In the genomic region with DNA sequence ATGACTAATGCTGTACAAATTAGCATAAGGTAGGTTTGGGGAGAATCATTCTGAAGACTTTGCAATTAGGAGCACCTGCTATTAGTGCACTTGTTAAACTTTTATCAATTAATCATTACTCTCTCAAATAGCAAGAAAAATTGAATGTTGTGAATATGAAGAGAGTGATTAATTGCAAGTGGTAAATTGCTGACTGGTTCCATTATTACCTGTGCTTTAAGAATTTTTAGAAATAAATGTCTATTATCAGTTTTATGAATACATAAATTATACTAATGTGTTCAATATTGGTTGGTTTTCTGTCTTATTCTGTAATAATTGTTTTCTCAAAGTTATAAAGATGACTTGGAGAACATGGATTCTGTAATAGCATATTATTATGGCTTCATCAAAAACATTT, we compare ENCODE assay signal across 11 cellular contexts. TPM values are rescaled to one million over a fixed set of nuclear protein-coding genes. Genes with fewer than 3 reads are reported as not detected.
"Had no signal": no experiment of that assay in that cellular context is flagged by ENCODE, and none has a peak within 500 bp of the region (broad histone marks: within the 10 kb centered on the region; RNA-seq: fewer than 3 reads in every experiment).

No MANE protein-coding gene starts in this region.

- H3K4me1 Mint-ChIP-seq: IgD-negative memory B cell had no signal

- H3K9me3 ChIP-seq: HAP-1 had no signal

- DNase-seq: GM23248, GOT3, H7, HFFc6, KG1 had no signal

- H3K4me1 ChIP-seq: HAP-1 had no signal

- H3K4me3 Mint-ChIP-seq: HFFc6, IgD-negative memory B cell had no signal

- H2AFZ ChIP-seq: GM23248 had no signal

- H3K9me3 Mint-ChIP-seq: HFFc6 had no signal

- H3K36me3 ChIP-seq: HAP-1 had no signal

- H3K27ac Mint-ChIP-seq: HFFc6, IgD-negative memory B cell had no signal

- H3K9ac ChIP-seq: GM23248 had no signal

- H3K4me3 ChIP-seq: GM23248, HAP-1 had no signal

- ATAC-seq: HCT116 had no signal

- H3K27ac ChIP-seq: GM23248, HL-60 had no signal

RNA-seq across cellular contexts. Expression of a gene that starts 47.3 kb away (rescaled TPM):
- total RNA-seq: GM23248, H4, H7, HFFc6, HT1080 had no signal
- polyA plus RNA-seq: IgD-negative memory B cell had no signal
